In the genomic region with DNA sequence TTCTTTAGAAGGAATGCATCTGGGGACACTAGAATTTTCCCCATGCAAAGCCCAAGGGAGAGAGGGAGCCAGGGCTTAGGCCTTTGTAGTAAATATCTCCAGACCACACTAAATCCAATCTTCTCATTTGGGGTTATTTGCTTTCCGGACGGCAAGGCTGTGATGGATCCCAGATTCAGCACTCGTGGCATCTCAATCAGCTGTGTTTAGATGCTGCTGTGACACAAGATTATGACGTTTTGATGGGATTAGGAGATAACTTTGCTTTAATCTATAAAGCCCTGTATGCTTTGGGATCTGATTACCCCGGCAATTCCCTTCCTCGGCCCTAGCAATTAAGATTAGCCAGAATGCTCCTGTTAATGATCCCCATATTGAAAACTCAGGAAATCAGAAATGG, we compare ENCODE assay signal across 27 cellular contexts.
"Had no signal": no experiment of that assay in that cellular context is flagged by ENCODE, and none has a peak within 500 bp of the region (broad histone marks: within the 10 kb centered on the region; RNA-seq: fewer than 3 reads in every experiment).

No MANE protein-coding gene starts in this region.

- DNase-seq: activated B cell treated with CpG ODN at 0.5 μM for 24 hours; activated CD4-positive, alpha-beta T cell treated with anti-CD3 and anti-CD28 coated beads for 1 hour; activated CD4-positive, alpha-beta T cell treated with anti-CD3 and anti-CD28 coated beads, Interleukin-2, amount 10 ng/mL, durations not matched to agents 24 days and 14 days; activated CD4-positive, alpha-beta T cell treated with anti-CD3 and anti-CD28 coated beads, Interleukin-2, amount 50 U/mL, for 48 hours; activated CD8-positive, alpha-beta memory T cell treated with anti-CD3 and anti-CD28 coated beads for 24 hours; activated effector memory CD4-positive, alpha-beta T cell treated with anti-CD3 and anti-CD28 coated beads, Interleukin-2, amount 50 U/mL, for 16 hours; activated naive CD4-positive, alpha-beta T cell treated with Interleukin-2 at 50 U/mL for 16 hours; activated naive CD8-positive, alpha-beta T cell treated with anti-CD3 and anti-CD28 coated beads, Interleukin-2, amount 50 U/mL, for 24 hours; activated T-cell treated with anti-CD3 and anti-CD28 coated beads, Interleukin-2, amount 50 U/mL, for 4 hours; amniotic stem cell; body of pancreas; central memory CD4-positive, alpha-beta T cell; Karpas-422; MM.1S; NCI-H1105; NCI-H1436; NCI-H1694 treated with DMSO at 0.1 percent for 48 hours; NCI-H2029 treated with DMSO at 0.1 percent for 48 hours; NCI-H524; Right ventricle myocardium superior; RPMI8226; SJCRH30; T-helper 17 cell; T-helper 9 cell had no signal

- H3K27ac Mint-ChIP-seq: activated B cell treated with CpG ODN at 0.5 μM for 24 hours; activated CD4-positive, alpha-beta T cell treated with anti-CD3 and anti-CD28 coated beads, Interleukin-2, amount 10 ng/mL, durations not matched to agents 24 days and 14 days; activated naive CD4-positive, alpha-beta T cell treated with anti-CD3 and anti-CD28 coated beads, Interleukin-2, amount 50 U/mL, for 72 hours; activated naive CD8-positive, alpha-beta T cell treated with anti-CD3 and anti-CD28 coated beads, Interleukin-2, amount 50 U/mL, for 24 hours; T-helper 17 cell had no signal

- ATAC-seq: activated naive CD4-positive, alpha-beta T cell treated with anti-CD3 and anti-CD28 coated beads, Interleukin-2, amount 50 U/mL, for 72 hours; activated naive CD8-positive, alpha-beta T cell treated with anti-CD3 and anti-CD28 coated beads, Interleukin-2, amount 50 U/mL, for 24 hours; activated T-cell treated with anti-CD3 and anti-CD28 coated beads, Interleukin-2, amount 50 U/mL, for 4 hours; body of pancreas; Panc1; T-helper 17 cell had no signal

- H3K27ac ChIP-seq: ascending aorta, body of pancreas, SJCRH30 had no signal

- H3K27me3 Mint-ChIP-seq: activated B cell treated with CpG ODN at 0.5 μM for 24 hours; activated CD4-positive, alpha-beta T cell treated with anti-CD3 and anti-CD28 coated beads, Interleukin-2, amount 10 ng/mL, durations not matched to agents 24 days and 14 days; T-helper 17 cell had no signal

- H3K4me3 Mint-ChIP-seq: activated B cell treated with CpG ODN at 0.5 μM for 24 hours; activated CD4-positive, alpha-beta T cell treated with anti-CD3 and anti-CD28 coated beads, Interleukin-2, amount 10 ng/mL, durations not matched to agents 24 days and 14 days; activated naive CD8-positive, alpha-beta T cell treated with anti-CD3 and anti-CD28 coated beads, Interleukin-2, amount 50 U/mL, for 24 hours; activated T-cell treated with anti-CD3 and anti-CD28 coated beads, Interleukin-2, amount 50 U/mL, for 4 hours; T-helper 17 cell had no signal

- H3K4me1 ChIP-seq: ascending aorta, body of pancreas had no signal

- H3K27me3 ChIP-seq: ascending aorta, body of pancreas, SJCRH30 had no signal

- H3K4me3 ChIP-seq: ascending aorta, body of pancreas, SJCRH30 had no signal

- H3K4me1 Mint-ChIP-seq: activated B cell treated with CpG ODN at 0.5 μM for 24 hours, T-helper 17 cell had no signal

- H3K9me3 ChIP-seq: ascending aorta, body of pancreas, SJCRH30 had no signal

- H3K36me3 ChIP-seq: ascending aorta, SJCRH30 had no signal
